21 cellular contexts compared by ENCODE assay signal in genomic region chr12:13950502-13950901, GRCh38. TPM values are rescaled to one million over a fixed set of nuclear protein-coding genes. Genes with fewer than 3 reads are reported as not detected.
DNase-seq lines count a peak whose midpoint lies in the region; ATAC-seq and TF ChIP-seq lines count a peak whose summit lies in the region.
"Had no signal": no experiment of that assay in that cellular context is flagged by ENCODE, and none has a peak within 500 bp of the region (broad histone marks: within the 10 kb centered on the region; RNA-seq: fewer than 3 reads in every experiment).

No MANE protein-coding gene starts in this region.

- H3K4me1 Mint-ChIP-seq in Caco-2 (ENCODE audit: low read depth, unreplicated experiment), result peaks cover 44% of the 10 kb centered on the region
- H3K4me1 Mint-ChIP-seq: activated CD4-positive, alpha-beta memory T cell treated with anti-CD3 and anti-CD28 coated beads, Interleukin-2, amount 10 ng/mL, durations not matched to agents 7 days and 5 days; central memory CD8-positive, alpha-beta T cell; naive B cell had no signal

- DNase-seq in Caco-2, result peak; percentile 71 to 79
- DNase-seq in MG63, result peak; percentile 61
- peak; percentile 17 for DNase-seq in glomerular visceral epithelial cell (ENCODE audit: extremely low spot score)
- no peak for DNase-seq in omental fat pad (ENCODE audit: low spot score)
- no peak for DNase-seq in erythroblast (lab: John Stamatoyannopoulos, UW)
- no peak for DNase-seq in GM19240 (ENCODE audit: insufficient read length, low spot score)
- DNase-seq in GM10266 (ENCODE audit: extremely low spot score), result no peak
- no peak for DNase-seq in NCI-H2171 (lab: John Stamatoyannopoulos, UW)
- DNase-seq: activated CD4-positive, alpha-beta memory T cell treated with anti-CD3 and anti-CD28 coated beads, Interleukin-2, amount 10 ng/mL, durations not matched to agents 7 days and 5 days; activated naive CD4-positive, alpha-beta T cell; amygdala; glutamatergic neuron; Karpas-422; naive B cell; NCI-H1105; NCI-H524; pancreas; stimulated activated CD4-positive, alpha-beta T cell treated with anti-CD3 and anti-CD28 coated beads, Interleukin-2, amount 100 ng/mL, for 48 hours had no signal

- H3K4me3 Mint-ChIP-seq in Caco-2 (ENCODE audit: unreplicated experiment), result peak overlapping the region; percentile 36
- H3K4me3 Mint-ChIP-seq: activated CD4-positive, alpha-beta memory T cell treated with anti-CD3 and anti-CD28 coated beads, Interleukin-2, amount 10 ng/mL, durations not matched to agents 7 days and 5 days; central memory CD8-positive, alpha-beta T cell; naive B cell; T-helper 1 cell treated with Interleukin-12 subunit alpha and Interleukin-12 subunit beta and Interleukin-4 antibody, amounts not matched to agents 30 μg/mL and 1 μg/mL, for 36 hours had no signal

- H3K27me3 ChIP-seq in Caco-2 (replicated peaks; ENCODE audit: control insufficient read depth, insufficient read depth, low read length) (no peaks in the 10 kb centered on the region), MG63 (no peaks in the 10 kb centered on the region)
- H3K27me3 ChIP-seq: pancreas had no signal

- TF ChIP-seq CTCF in Caco-2 (IDR thresholded peaks at IDR 0.05; ENCODE audit: insufficient read depth in 1 of 2, low read depth in 1 of 2, low read length in 1 of 2, severe bottlenecking in 1 of 2, unreplicated experiment in 1 of 2) (no peak), omental fat pad (IDR thresholded peaks at IDR 0.05) (no peak), GM10266 (IDR thresholded peaks at IDR 0.05; ENCODE audit: control insufficient read depth, insufficient read depth, low read depth, missing control alignments) (no peak)

- H3K27ac Mint-ChIP-seq in Caco-2 (ENCODE audit: unreplicated experiment), result peak overlapping the region; percentile 69
- H3K27ac Mint-ChIP-seq: activated CD4-positive, alpha-beta memory T cell treated with anti-CD3 and anti-CD28 coated beads, Interleukin-2, amount 10 ng/mL, durations not matched to agents 7 days and 5 days; naive B cell; T-helper 1 cell treated with Interleukin-12 subunit alpha and Interleukin-12 subunit beta and Interleukin-4 antibody, amounts not matched to agents 30 μg/mL and 1 μg/mL, for 36 hours had no signal

- no peak for TF ChIP-seq POLR2A in erythroblast (IDR thresholded peaks at IDR 0.05; ENCODE audit: low read length)

- H3K27me3 Mint-ChIP-seq in Caco-2 (ENCODE audit: insufficient read depth, unreplicated experiment), result no peaks in the 10 kb centered on the region
- H3K27me3 Mint-ChIP-seq: activated CD4-positive, alpha-beta memory T cell treated with anti-CD3 and anti-CD28 coated beads, Interleukin-2, amount 10 ng/mL, durations not matched to agents 7 days and 5 days; central memory CD8-positive, alpha-beta T cell had no signal

- POLR2A ChIA-PET in Caco-2 (lab: Charles Lee), result interaction anchor here (1.2 kb wide), 1 partner anchor 32 kb away, joined by 4 read pairs; no protein-coding TSS in a partner anchor

- intact Hi-C loops in Caco-2 (cut with micrococcal nuclease; ENCODE audit: unreplicated experiment), result loop anchor here (1.0 to 2.0 kb wide), 2 partner anchors 26 to 168 kb away; no protein-coding TSS in a partner anchor

- H3K9me3 ChIP-seq in Caco-2 (peaks cover 6% of the 10 kb centered on the region; the same call in 1 of the 2 replicates), MG63 (peaks cover 10% of the 10 kb centered on the region)
- H3K9me3 ChIP-seq: pancreas had no signal

- H3K9me3 Mint-ChIP-seq in Caco-2 (ENCODE audit: unreplicated experiment), result peaks cover 37% of the 10 kb centered on the region
- H3K9me3 Mint-ChIP-seq: activated CD4-positive, alpha-beta memory T cell treated with anti-CD3 and anti-CD28 coated beads, Interleukin-2, amount 10 ng/mL, durations not matched to agents 7 days and 5 days; central memory CD8-positive, alpha-beta T cell; naive B cell; T-helper 1 cell treated with Interleukin-12 subunit alpha and Interleukin-12 subunit beta and Interleukin-4 antibody, amounts not matched to agents 30 μg/mL and 1 μg/mL, for 36 hours had no signal

- H3K4me3 ChIP-seq in Caco-2 (ENCODE audit: low read depth, low read length) (no peak overlapping the region), MG63 (no peak overlapping the region)
- H3K4me3 ChIP-seq: pancreas had no signal

- BruUV-seq in Caco-2 (replicated peaks; lab: Mats Ljungman, UMichigan), result no TSS peak

- peak; percentile 28 for ATAC-seq in omental fat pad (ENCODE audit: low FRiP score)
- ATAC-seq: pancreas had no signal

- H3K36me3 Mint-ChIP-seq in Caco-2 (ENCODE audit: insufficient read depth, unreplicated experiment), result peaks cover 19% of the 10 kb centered on the region
- H3K36me3 Mint-ChIP-seq: naive B cell had no signal

- peaks cover 46% of the 10 kb centered on the region for H3K4me1 ChIP-seq in Caco-2
- H3K4me1 ChIP-seq: pancreas had no signal

- H3K36me3 ChIP-seq in Caco-2 (ENCODE audit: control insufficient read depth, insufficient read depth, low read length) (peaks cover 1% of the 10 kb centered on the region; the same call in 1 of the 2 replicates), MG63 (no peaks in the 10 kb centered on the region)
- H3K36me3 ChIP-seq: pancreas had no signal

- CTCF ChIA-PET in Caco-2 (lab: Charles Lee), result interaction anchor here (1.1 to 2.6 kb wide), 4 partner anchors 9 to 217 kb away, joined by 3 to 17 read pairs (median 8); partner anchors contain the start of gene GRIN2B

RNA-seq across cellular contexts. Expression of gene GRIN2B, which starts 30.9 kb away (rescaled TPM):
- total RNA-seq in Caco-2 (2022), result 23.4 and 24.4 TPM in 2 replicates
- 0.56 and 19.0 TPM in 2 replicates for total RNA-seq in MG63 (2014; rRNA removed; shearing (Covaris generic); ENCODE audit: low replicate concordance)
- 1 to 10 TPM in 2 of 4 donors, under 1 TPM in 2; 0.16 to 3.8 (median 0.87) TPM for total RNA-seq in omental fat pad
- total RNA-seq: activated CD4-positive, alpha-beta memory T cell treated with anti-CD3 and anti-CD28 coated beads, Interleukin-2, amount 10 ng/mL, durations not matched to agents 7 days and 5 days; lung microvascular endothelial cell had no signal

Comparison
In these comparisons a context has a peak if more than half of its experiments do, and no peak if none do; other contexts are left out.
1. DNase-seq: peak in Caco-2 (2 of 2), MG63 (single experiment) and glomerular visceral epithelial cell (single experiment); none in omental fat pad (single experiment), erythroblast (0 of 2), GM19240 (single experiment), GM10266 (single experiment) and NCI-H2171 (single experiment).